10 cellular contexts compared by ENCODE assay signal in genomic region chr5:55037046-55037771, GRCh38. TPM values are rescaled to one million over a fixed set of nuclear protein-coding genes. Genes with fewer than 3 reads are reported as not detected.
A peak's percentile ranks its signal among the peaks of the same experiment; 100 is the strongest.
DNase-seq lines count a peak whose midpoint lies in the region; ATAC-seq and TF ChIP-seq lines count a peak whose summit lies in the region.
"Had no signal": no experiment of that assay in that cellular context is flagged by ENCODE, and none has a peak within 500 bp of the region (broad histone marks: within the 10 kb centered on the region; RNA-seq: fewer than 3 reads in every experiment).

No MANE protein-coding gene starts in this region.

- no peaks in the 10 kb centered on the region for H3K36me3 ChIP-seq in mucosa of descending colon (ENCODE audit: low read depth)
- no peaks in the 10 kb centered on the region for H3K36me3 ChIP-seq in SJCRH30

- H3K36me3 Mint-ChIP-seq in activated T-helper 17 cell treated with anti-CD3 and anti-CD28 coated beads, Interleukin-2, amount 50 U/mL, for 72 hours (ENCODE audit: low read depth), result no peaks in the 10 kb centered on the region

- DNase-seq in AG08395 (ENCODE audit: low spot score), result peak; percentile 7
- DNase-seq in Jurkat, Clone E6-1 (ENCODE audit: low read depth, low spot score), result peak; percentile 85
- peak in 1 of 3 donors; percentile 23 for DNase-seq in mucosa of descending colon
- DNase-seq in hippocampal formation (lab: John Stamatoyannopoulos, UW), result no peak
- DNase-seq in SJCRH30, result no peak
- DNase-seq in NCI-H1048 (lab: John Stamatoyannopoulos, UW), result no peak

- H3K4me3 Mint-ChIP-seq in activated T-helper 17 cell treated with anti-CD3 and anti-CD28 coated beads, Interleukin-2, amount 50 U/mL, for 72 hours, result peak overlapping the region; percentile 52

- H3K4me1 ChIP-seq in mucosa of descending colon (ENCODE audit: low read depth), result no peaks in the 10 kb centered on the region
- H3K4me1 ChIP-seq in SJCRH30, result peaks cover 14% of the 10 kb centered on the region

- ATAC-seq in activated T-helper 17 cell treated with anti-CD3 and anti-CD28 coated beads, Interleukin-2, amount 50 U/mL, for 72 hours (replicated peaks), result peak; percentile 96
- ATAC-seq in mucosa of descending colon, result peak; percentile 73
- ATAC-seq in HG03439 (IDR thresholded peaks at IDR 0.05; ENCODE audit: unreplicated experiment), result no peak

- H3K9me3 ChIP-seq in mucosa of descending colon, result no peaks in the 10 kb centered on the region
- H3K9me3 ChIP-seq in SJCRH30 (replicated peaks), result no peaks in the 10 kb centered on the region

- peaks cover 19% of the 10 kb centered on the region for H3K4me1 Mint-ChIP-seq in activated T-helper 17 cell treated with anti-CD3 and anti-CD28 coated beads, Interleukin-2, amount 50 U/mL, for 72 hours

- no peak for TF ChIP-seq CTCF in mucosa of descending colon (IDR thresholded peaks at IDR 0.05)

- H3K27ac Mint-ChIP-seq in activated T-helper 17 cell treated with anti-CD3 and anti-CD28 coated beads, Interleukin-2, amount 50 U/mL, for 72 hours, result peak overlapping the region; percentile 69

- no peaks in the 10 kb centered on the region for H3K9me3 Mint-ChIP-seq in activated T-helper 17 cell treated with anti-CD3 and anti-CD28 coated beads, Interleukin-2, amount 50 U/mL, for 72 hours

- H3K27me3 Mint-ChIP-seq in activated T-helper 17 cell treated with anti-CD3 and anti-CD28 coated beads, Interleukin-2, amount 50 U/mL, for 72 hours, result no peaks in the 10 kb centered on the region

- no peak overlapping the region for H3K27ac ChIP-seq in SJCRH30

- no peak overlapping the region for H3K4me3 ChIP-seq in Jurkat, Clone E6-1 (ENCODE audit: low read length)
- no peak overlapping the region for H3K4me3 ChIP-seq in mucosa of descending colon
- H3K4me3 ChIP-seq in SJCRH30, result no peak overlapping the region

- intact Hi-C loops in mucosa of descending colon (cut with DNase I, micrococcal nuclease), result no loop called here

- H3K27me3 ChIP-seq in SJCRH30, result 0 out of 2 replicates have a peak, but pooled peaks cover 2% of the 10 kb centered on the region

RNA-seq across cellular contexts. Expression of gene GZMK, which starts 13.2 kb away (rescaled TPM):
- polyA plus RNA-seq in Jurkat, Clone E6-1 (2012; ENCODE audit: insufficient read depth, insufficient read length), result not detected
- total RNA-seq in activated T-helper 17 cell treated with anti-CD3 and anti-CD28 coated beads, Interleukin-2, amount 50 U/mL, for 72 hours, result under 1 TPM; 0.43 to 0.69 TPM
- total RNA-seq in mucosa of descending colon, result 1 to 10 TPM in 1 of 3 donors, under 1 TPM in 2; 0.43 to 1.2 (median 0.73) TPM
- not detected in 2 replicates for total RNA-seq in SJCRH30 (2014; rRNA removed; shearing (Covaris generic))
- total RNA-seq: epithelial cell of proximal tubule, temporal lobe had no signal

RNA-seq across cellular contexts. Expression of gene ESM1, which starts 51.8 kb away (rescaled TPM):
- polyA plus RNA-seq in Jurkat, Clone E6-1 (2012; ENCODE audit: insufficient read depth, insufficient read length), result not detected
- 1 to 10 TPM in 1 of 2 donors, not detected in 1; 1.6 TPM for total RNA-seq in activated T-helper 17 cell treated with anti-CD3 and anti-CD28 coated beads, Interleukin-2, amount 50 U/mL, for 72 hours
- not detected for total RNA-seq in mucosa of descending colon
- not detected in 2 replicates for total RNA-seq in SJCRH30 (2014; rRNA removed; shearing (Covaris generic))

Comparison
In these comparisons a context has a peak if more than half of its experiments do, and no peak if none do; other contexts are left out.
1. DNase-seq: peak in AG08395 (single experiment) and Jurkat, Clone E6-1 (single experiment); none in hippocampal formation (0 of 2), SJCRH30 (0 of 2) and NCI-H1048 (single experiment).